Comparison of ENCODE assay signal across 3 cellular contexts in genomic region chr9:94322342-94322940, GRCh38. TPM values are rescaled to one million over a fixed set of nuclear protein-coding genes. Genes with fewer than 3 reads are reported as not detected.
"Had no signal": no experiment of that assay in that cellular context is flagged by ENCODE, and none has a peak within 500 bp of the region (broad histone marks: within the 10 kb centered on the region; RNA-seq: fewer than 3 reads in every experiment).

No MANE protein-coding gene starts in this region.

RNA-seq across cellular contexts. Expression of gene NUTM2F, which starts 6.0 kb away (rescaled TPM):
- total RNA-seq: H9, HT-29 had no signal
- polyA plus RNA-seq: IgD-negative memory B cell had no signal
